Comparison of ENCODE assay signal across 9 cellular contexts in genomic region chr10:44384601-44385422, GRCh38. TPM values are rescaled to one million over a fixed set of nuclear protein-coding genes. Genes with fewer than 3 reads are reported as not detected.
DNase-seq lines count a peak whose midpoint lies in the region; ATAC-seq and TF ChIP-seq lines count a peak whose summit lies in the region.
"Had no signal": no experiment of that assay in that cellular context is flagged by ENCODE, and none has a peak within 500 bp of the region (broad histone marks: within the 10 kb centered on the region; RNA-seq: fewer than 3 reads in every experiment).

TSS of gene CXCL12 (minus strand) at chr10:44385097. CDS start at chr10:44385005, 92 bp downstream.

- no peaks in the 10 kb centered on the region for H3K4me1 ChIP-seq in mammary epithelial cell (ENCODE audit: insufficient read depth, low read length)
- peaks cover 20% of the 10 kb centered on the region for H3K4me1 ChIP-seq in testis

- ATAC-seq in left lobe of liver: peak; percentile 51
- no peak for ATAC-seq in GM21381 (IDR thresholded peaks at IDR 0.05; ENCODE audit: unreplicated experiment)

- DNase-seq in activated CD4-positive, alpha-beta T cell treated with anti-CD3 and anti-CD28 coated beads, Interleukin-2, amount 10 ng/mL, durations not matched to agents 24 days and 14 days: no peak
- no peak for DNase-seq in activated CD4-positive, alpha-beta T cell treated with anti-CD3 and anti-CD28 coated beads for 1 hour
- DNase-seq in mammary epithelial cell (peak; percentile 21), left lobe of liver (ENCODE audit: low spot score) (peak; percentile 55), testis (peak; percentile 34), H4 (ENCODE audit: low spot score) (no peak), NCI-H82 (lab: John Stamatoyannopoulos, UW) (no peak)

- no peaks in the 10 kb centered on the region for H3K79me2 ChIP-seq in mammary epithelial cell (ENCODE audit: insufficient read depth, low read length)

- no peak within 1 kb of the TSS for H2AFZ ChIP-seq in mammary epithelial cell (ENCODE audit: low read depth, low read length)

- in situ Hi-C loops in mammary epithelial cell (cut with MboI; ENCODE audit: low sequenced_read_pairs in 2 of 2): no loop called here

- no peak for TF ChIP-seq POLR2A in testis (IDR thresholded peaks at IDR 0.05)

- H3K4me2 ChIP-seq in mammary epithelial cell (ENCODE audit: insufficient read depth, low read depth, low read length): no peak within 1 kb of the TSS

- WGBS in mammary epithelial cell (ENCODE audit: low coverage, missing lambda C conversion rate): 8% methylated on average over 16 of the region's 98 CpGs
- WGBS in testis, 2 donors: 2 to 3% methylated on average over 9 to 21 of the region's 98 CpGs

- H3K4me3 Mint-ChIP-seq in activated CD4-positive, alpha-beta T cell treated with anti-CD3 and anti-CD28 coated beads, Interleukin-2, amount 10 ng/mL, durations not matched to agents 24 days and 14 days: peak within 1 kb of the TSS; percentile 55

- peaks cover 2% of the 10 kb centered on the region for H3K4me1 Mint-ChIP-seq in activated CD4-positive, alpha-beta T cell treated with anti-CD3 and anti-CD28 coated beads, Interleukin-2, amount 10 ng/mL, durations not matched to agents 24 days and 14 days

- no TSS peak for BruUV-seq in mammary epithelial cell (replicated peaks; lab: Mats Ljungman, UMichigan)

- H3K27me3 Mint-ChIP-seq in activated CD4-positive, alpha-beta T cell treated with anti-CD3 and anti-CD28 coated beads, Interleukin-2, amount 10 ng/mL, durations not matched to agents 24 days and 14 days: peaks cover 32% of the 10 kb centered on the region

- H3K36me3 ChIP-seq in mammary epithelial cell (ENCODE audit: insufficient read depth, low read length) (no peaks in the 10 kb centered on the region), testis (ENCODE audit: low read depth, missing control alignments) (no peaks in the 10 kb centered on the region)

- no peaks in the 10 kb centered on the region for H3K9me3 Mint-ChIP-seq in activated CD4-positive, alpha-beta T cell treated with anti-CD3 and anti-CD28 coated beads, Interleukin-2, amount 10 ng/mL, durations not matched to agents 24 days and 14 days

- H3K4me3 ChIP-seq in mammary epithelial cell (replicated peaks in 1 of 3; ENCODE audit: insufficient read depth in 1 of 3, low read depth in 2 of 3, low read length in 3 of 3) (no peak within 1 kb of the TSS), testis (peak within 1 kb of the TSS; percentile 59 to 76)

- H3K9ac ChIP-seq in mammary epithelial cell (ENCODE audit: insufficient read depth, low read length): no peak within 1 kb of the TSS

- TF ChIP-seq CTCF in mammary epithelial cell (conservative IDR thresholded peaks at IDR 0.05 in 1 of 2, IDR thresholded peaks at IDR 0.05 in 1 of 2; ENCODE audit: extremely low read depth in 1 of 2, insufficient read depth in 1 of 2, low read depth in 1 of 2, low read length in 2 of 2) (no peak), testis (IDR thresholded peaks at IDR 0.05) (no peak)

- H3K27me3 ChIP-seq in mammary epithelial cell (ENCODE audit: insufficient read depth, low read length): peaks cover 7% of the 10 kb centered on the region
- no peaks in the 10 kb centered on the region for H3K27me3 ChIP-seq in testis

- intact Hi-C loops in activated CD4-positive, alpha-beta T cell treated with anti-CD3 and anti-CD28 coated beads, Interleukin-2, amount 10 ng/mL, durations not matched to agents 24 days and 14 days (cut with micrococcal nuclease): loop anchor here (5.0 kb wide), 1 partner anchor 693 kb away; no protein-coding TSS in a partner anchor
- intact Hi-C loops in mammary epithelial cell (cut with micrococcal nuclease): loop anchor here (5.0 kb wide), 1 partner anchor 693 kb away; no protein-coding TSS in a partner anchor
- intact Hi-C loops in testis (cut with DNase I; ENCODE audit: low total_unique reads): loop anchor here (5.0 to 10.0 kb wide), 3 partner anchors 470 to 713 kb away; no protein-coding TSS in a partner anchor

- H3K9me3 ChIP-seq in mammary epithelial cell (replicated peaks; ENCODE audit: insufficient read depth, low read length) (peaks cover 10% of the 10 kb centered on the region), testis (no peaks in the 10 kb centered on the region)

- H3K36me3 Mint-ChIP-seq in activated CD4-positive, alpha-beta T cell treated with anti-CD3 and anti-CD28 coated beads, Interleukin-2, amount 10 ng/mL, durations not matched to agents 24 days and 14 days (ENCODE audit: low read depth): no peaks in the 10 kb centered on the region

- no peaks in the 10 kb centered on the region for H4K20me1 ChIP-seq in mammary epithelial cell (ENCODE audit: insufficient read depth, low read length)

- CTCF ChIA-PET in mammary epithelial cell (lab: Charles Lee; ENCODE audit: low non-redundant PET): no interaction called here

- no peak within 1 kb of the TSS for H3K27ac ChIP-seq in mammary epithelial cell (ENCODE audit: insufficient read depth, low read depth, low read length)
- H3K27ac ChIP-seq in testis: peak within 1 kb of the TSS in 1 of 2 donors; percentile 53
- H3K27ac ChIP-seq: VCaP had no signal

- H3K27ac Mint-ChIP-seq in activated CD4-positive, alpha-beta T cell treated with anti-CD3 and anti-CD28 coated beads, Interleukin-2, amount 10 ng/mL, durations not matched to agents 24 days and 14 days: peak within 1 kb of the TSS; percentile 29

- dilution Hi-C loops in mammary epithelial cell (cut with HindIII; ENCODE audit: low sequenced_read_pairs): no loop called here

RNA-seq across cellular contexts. Expression of gene CXCL12, which starts in this region (rescaled TPM):
- total RNA-seq in activated CD4-positive, alpha-beta T cell treated with anti-CD3 and anti-CD28 coated beads, Interleukin-2, amount 10 ng/mL, durations not matched to agents 24 days and 14 days: not detected in 2 replicates
- total RNA-seq in mammary epithelial cell (under 1 TPM in 1 of 2 donors, not detected in 1; 0.50 TPM), left lobe of liver (50.3 TPM), testis (10 to 100 TPM in 1 of 2 donors, 1 to 10 TPM in 1; 9.8 to 12.0 TPM)
- polyA plus RNA-seq in mammary epithelial cell (not detected), testis (ENCODE audit: insufficient read depth, low read depth, low replicate concordance) (87.7 TPM)
- not detected for polyA minus RNA-seq in mammary epithelial cell
- total RNA-seq in H4 (2014; rRNA removed; shearing (Covaris generic)): 0.06 and 0.77 TPM in 2 replicates

Comparison
In these comparisons a context has a peak if more than half of its experiments do, and no peak if none do; other contexts are left out.
1. RNA of gene CXCL12 (polyA plus RNA-seq): 87.7 TPM in testis (single experiment); not detected in mammary epithelial cell (single experiment); every median in the first group is over 10 times any median in the second.
2. Peak in DNase-seq in mammary epithelial cell; RNA of the gene not detected or under 1 TPM.
3. DNase-seq: peak in left lobe of liver (single experiment) and testis (single experiment); none in activated CD4-positive, alpha-beta T cell treated with anti-CD3 and anti-CD28 coated beads, Interleukin-2, amount 10 ng/mL, durations not matched to agents 24 days and 14 days (single experiment), activated CD4-positive, alpha-beta T cell treated with anti-CD3 and anti-CD28 coated beads for 1 hour (single experiment), H4 (single experiment) and NCI-H82 (single experiment).
4. H3K4me3 ChIP-seq: peak in testis (2 of 2); none in mammary epithelial cell (0 of 3).